ENCODE assay signal across 19 cellular contexts in genomic region chr1:198959676-198960075, GRCh38.
"Had no signal": no experiment of that assay in that cellular context is flagged by ENCODE, and none has a peak within 500 bp of the region (broad histone marks: within the 10 kb centered on the region; RNA-seq: fewer than 3 reads in every experiment).

No MANE protein-coding gene starts in this region.

- H3K27ac Mint-ChIP-seq: activated B cell treated with CpG ODN at 0.5 μM for 24 hours; stimulated activated effector memory CD8-positive, alpha-beta T cell treated with anti-CD3 and anti-CD28 coated beads, Interleukin-12 subunit alpha, Interleukin-12 subunit beta, amount 100 ng/mL, for 72 hours had no signal

- H3K4me2 ChIP-seq: hepatocyte had no signal

- H3K4me1 Mint-ChIP-seq: activated B cell treated with CpG ODN at 0.5 μM for 24 hours had no signal

- H2AFZ ChIP-seq: hepatocyte, parathyroid adenoma had no signal

- ATAC-seq: left lung; stimulated activated effector memory CD8-positive, alpha-beta T cell treated with anti-CD3 and anti-CD28 coated beads, Interleukin-12 subunit alpha, Interleukin-12 subunit beta, amount 100 ng/mL, for 72 hours had no signal

- DNase-seq: activated B cell treated with CpG ODN at 0.5 μM for 24 hours; activated CD4-positive, alpha-beta T cell treated with anti-CD3 and anti-CD28 coated beads, Interleukin-2, amount 50 U/mL, for 4 hours; activated CD8-positive, alpha-beta memory T cell treated with anti-CD3 and anti-CD28 coated beads, Interleukin-2, amount 50 U/mL, for 4 hours; activated effector memory CD4-positive, alpha-beta T cell treated with Interleukin-2 at 50 U/mL for 16 hours; cerebellar nuclear complex; effector CD8-positive, alpha-beta T cell; esophagus squamous epithelium; left lung; mammary epithelial cell; sigmoid colon; spleen; stimulated activated CD4-positive, alpha-beta T cell treated with anti-CD3 and anti-CD28 coated beads, Interleukin-2, amount 100 ng/mL, for 24 hours; uterus had no signal

- H3K4me3 ChIP-seq: ascending aorta, breast epithelium, esophagus squamous epithelium, hepatocyte, left lung, sigmoid colon, spleen, tibial nerve, uterus had no signal

- H3K27me3 ChIP-seq: ascending aorta, breast epithelium, esophagus squamous epithelium, hepatocyte, left lung, sigmoid colon, spleen, tibial nerve, uterus had no signal

- H3K27me3 Mint-ChIP-seq: activated B cell treated with CpG ODN at 0.5 μM for 24 hours had no signal

- H3K9me3 ChIP-seq: ascending aorta, uterus had no signal

- H3K4me1 ChIP-seq: ascending aorta, breast epithelium, esophagus squamous epithelium, left lung, parathyroid adenoma, sigmoid colon, spleen, tibial nerve, uterus had no signal

- H3K79me2 ChIP-seq: hepatocyte, parathyroid adenoma had no signal

- H3K9ac ChIP-seq: parathyroid adenoma had no signal

- H3K4me3 Mint-ChIP-seq: activated B cell treated with CpG ODN at 0.5 μM for 24 hours; stimulated activated effector memory CD8-positive, alpha-beta T cell treated with anti-CD3 and anti-CD28 coated beads, Interleukin-12 subunit alpha, Interleukin-12 subunit beta, amount 100 ng/mL, for 72 hours had no signal

- H3K27ac ChIP-seq: ascending aorta, breast epithelium, esophagus squamous epithelium, hepatocyte, left lung, parathyroid adenoma, sigmoid colon, spleen, tibial nerve, uterus had no signal

- H3K36me3 Mint-ChIP-seq: stimulated activated effector memory CD8-positive, alpha-beta T cell treated with anti-CD3 and anti-CD28 coated beads, Interleukin-12 subunit alpha, Interleukin-12 subunit beta, amount 100 ng/mL, for 72 hours had no signal

- H3K36me3 ChIP-seq: ascending aorta, breast epithelium, esophagus squamous epithelium, left lung, sigmoid colon, spleen, tibial nerve, uterus had no signal
